ENCODE assay signal across 1 cellular context in the genomic region with DNA sequence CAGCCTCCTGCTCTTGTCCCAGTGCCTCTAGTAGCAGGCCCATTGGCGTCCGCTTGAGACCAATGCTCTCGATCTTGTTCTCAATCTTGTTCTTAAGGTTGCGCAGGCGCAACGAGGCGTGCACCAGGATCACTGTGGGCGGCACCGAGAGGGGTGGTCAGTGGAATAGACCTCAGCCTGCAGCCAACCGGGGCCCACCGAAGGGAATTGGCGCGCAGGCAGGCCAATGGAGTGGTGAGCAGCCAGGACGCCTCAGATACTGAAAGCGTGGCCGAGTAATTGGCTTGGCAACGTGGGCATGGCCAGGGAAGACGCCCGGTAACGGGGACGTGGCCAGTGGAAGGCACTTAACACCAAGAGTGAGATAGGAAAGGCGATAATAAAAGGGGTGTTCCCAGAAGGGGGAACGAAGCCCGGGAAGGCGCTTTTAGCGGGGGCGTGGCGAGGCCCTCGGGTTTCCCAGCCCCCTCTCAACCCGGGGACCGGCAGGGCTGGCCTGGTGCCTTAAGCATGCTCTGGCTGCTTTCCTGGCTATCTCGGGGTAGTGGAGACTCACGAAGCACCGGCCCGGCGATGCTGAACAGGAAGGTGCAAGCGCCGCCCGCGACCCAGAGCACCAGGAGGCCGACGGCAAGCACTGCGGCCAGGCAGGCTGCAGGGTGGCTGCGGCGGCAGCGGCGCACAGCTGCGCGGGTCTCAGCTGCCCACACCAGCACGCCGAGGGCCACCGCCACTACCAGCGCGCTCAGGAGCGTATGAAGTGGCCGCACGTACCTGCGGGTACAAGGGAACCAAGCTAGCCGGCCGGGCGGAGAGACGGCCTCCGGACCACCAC.
A peak's percentile ranks its signal among the peaks of the same experiment; 100 is the strongest.
TF ChIP-seq lines count a peak whose summit lies in the region.

No MANE protein-coding gene starts in this region.

TF ChIP-seq in endothelial cell of umbilical vein, 7 proteins besides CTCF, POLR2A, EP300 and RAD21:
- TF ChIP-seq FOS (IDR thresholded peaks at IDR 0.05; ENCODE audit: borderline replicate concordance, insufficient read depth, low read length) (no peak), POLR2AphosphoS5 (IDR thresholded peaks at IDR 0.05; ENCODE audit: insufficient read depth, low read depth, low read length) (peak; percentile 20), EZH2 (IDR thresholded peaks at IDR 0.05; ENCODE audit: borderline replicate concordance, low read depth, low read length, severe bottlenecking) (no peak)
- TF ChIP-seq, protein P1, sequence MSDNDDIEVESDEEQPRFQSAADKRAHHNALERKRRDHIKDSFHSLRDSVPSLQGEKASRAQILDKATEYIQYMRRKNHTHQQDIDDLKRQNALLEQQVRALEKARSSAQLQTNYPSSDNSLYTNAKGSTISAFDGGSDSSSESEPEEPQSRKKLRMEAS (IDR thresholded peaks at IDR 0.05; ENCODE audit: insufficient read depth, insufficient read length): peak; percentile 16
